In genomic region chr3:8644748-8645390, GRCh38 we compare ENCODE assay signal across 30 cellular contexts. TPM values are rescaled to one million over a fixed set of nuclear protein-coding genes. Genes with fewer than 3 reads are reported as not detected.
"Had no signal": no experiment of that assay in that cellular context is flagged by ENCODE, and none has a peak within 500 bp of the region (broad histone marks: within the 10 kb centered on the region; RNA-seq: fewer than 3 reads in every experiment).

Gene SSUH2, minus strand, starts transcription at chr3:8644798. Its CDS starts 40 bp downstream, at chr3:8644758.

- H3K9me3 ChIP-seq: breast epithelium, SJSA1 had no signal

- H3K27ac ChIP-seq: SJSA1 had no signal

- H3K4me1 ChIP-seq: breast epithelium, SJSA1 had no signal

- H3K4me3 Mint-ChIP-seq: activated B cell treated with CpG ODN at 0.5 μM for 24 hours; activated CD4-positive, alpha-beta T cell treated with anti-CD3 and anti-CD28 coated beads, Interleukin-2, amount 10 ng/mL, durations not matched to agents 24 days and 14 days; activated CD8-positive, alpha-beta memory T cell treated with anti-CD3 and anti-CD28 coated beads, Interleukin-2, amount 10 ng/mL, durations not matched to agents 7 days and 5 days; activated naive CD4-positive, alpha-beta T cell treated with anti-CD3 and anti-CD28 coated beads, Interleukin-2, amount 50 U/mL, for 24 hours; activated T-cell treated with anti-CD3 and anti-CD28 coated beads, Interleukin-2, amount 50 U/mL, for 24 hours; activated T-helper 1 cell treated with anti-CD3 and anti-CD28 coated beads, Interleukin-12 subunit alpha, Interleukin-12 subunit beta, Interleukin-2, Interleukin-4 antibody, amounts not matched to agents 30 ng/mL and 10 ng/mL and 1 ng/mL, durations not matched to agents 14 hours and 24 hours and 36 hours; T-helper 1 cell treated with Interleukin-12 subunit alpha and Interleukin-12 subunit beta and Interleukin-4 antibody, amounts not matched to agents 30 μg/mL and 1 μg/mL, for 36 hours had no signal

- H3K36me3 ChIP-seq: breast epithelium, SJSA1 had no signal

- DNase-seq: activated B cell treated with CpG ODN at 0.5 μM for 24 hours; activated CD4-positive, alpha-beta T cell treated with anti-CD3 and anti-CD28 coated beads for 1 hour; activated CD4-positive, alpha-beta T cell treated with anti-CD3 and anti-CD28 coated beads, Interleukin-2, amount 10 ng/mL, durations not matched to agents 24 days and 14 days; activated CD4-positive, alpha-beta T cell treated with anti-CD3 and anti-CD28 coated beads, Interleukin-2, amount 50 U/mL, for 48 hours; activated CD8-positive, alpha-beta memory T cell treated with anti-CD3 and anti-CD28 coated beads, Interleukin-2, amount 10 ng/mL, durations not matched to agents 7 days and 5 days; activated effector memory CD4-positive, alpha-beta T cell treated with Interleukin-2 at 50 U/mL for 16 hours; activated naive CD4-positive, alpha-beta T cell; activated T-cell treated with anti-CD3 and anti-CD28 coated beads, Interleukin-2, amount 50 U/mL, for 24 hours; aorta; caudate nucleus; Karpas-422; MM.1S; NCI-H1105; NCI-H1436; NCI-H1694 treated with DMSO at 0.1 percent for 48 hours; NCI-H2029 treated with DMSO at 0.1 percent for 48 hours; NCI-H345; NCI-H510A; NCI-H69; NK-92 treated with Interleukin-12 subunit alpha and Interleukin-12 subunit beta, amount 100 ng/mL, for 24 hours; OCI-M1; SHP77; T-helper 9 cell had no signal

- H3K4me3 ChIP-seq: breast epithelium, SJSA1 had no signal

- H3K27me3 ChIP-seq: breast epithelium, SJSA1 had no signal

- H3K9me3 Mint-ChIP-seq: activated B cell treated with CpG ODN at 0.5 μM for 24 hours; activated CD4-positive, alpha-beta T cell treated with anti-CD3 and anti-CD28 coated beads, Interleukin-2, amount 10 ng/mL, durations not matched to agents 24 days and 14 days; activated naive CD4-positive, alpha-beta T cell treated with anti-CD3 and anti-CD28 coated beads, Interleukin-2, amount 50 U/mL, for 24 hours; activated T-cell treated with anti-CD3 and anti-CD28 coated beads, Interleukin-2, amount 50 U/mL, for 24 hours; activated T-helper 1 cell treated with anti-CD3 and anti-CD28 coated beads, Interleukin-12 subunit alpha, Interleukin-12 subunit beta, Interleukin-2, Interleukin-4 antibody, amounts not matched to agents 30 ng/mL and 10 ng/mL and 1 ng/mL, durations not matched to agents 14 hours and 24 hours and 36 hours; T-helper 1 cell treated with Interleukin-12 subunit alpha and Interleukin-12 subunit beta and Interleukin-4 antibody, amounts not matched to agents 30 μg/mL and 1 μg/mL, for 36 hours had no signal

- H3K36me3 Mint-ChIP-seq: activated CD8-positive, alpha-beta memory T cell treated with anti-CD3 and anti-CD28 coated beads, Interleukin-2, amount 10 ng/mL, durations not matched to agents 7 days and 5 days; activated naive CD4-positive, alpha-beta T cell treated with anti-CD3 and anti-CD28 coated beads, Interleukin-2, amount 50 U/mL, for 24 hours had no signal

- H3K27ac Mint-ChIP-seq: activated B cell treated with CpG ODN at 0.5 μM for 24 hours; activated CD4-positive, alpha-beta T cell treated with anti-CD3 and anti-CD28 coated beads, Interleukin-2, amount 10 ng/mL, durations not matched to agents 24 days and 14 days; activated CD8-positive, alpha-beta memory T cell treated with anti-CD3 and anti-CD28 coated beads, Interleukin-2, amount 10 ng/mL, durations not matched to agents 7 days and 5 days; activated naive CD4-positive, alpha-beta T cell treated with anti-CD3 and anti-CD28 coated beads, Interleukin-2, amount 50 U/mL, for 24 hours; activated T-cell treated with anti-CD3 and anti-CD28 coated beads, Interleukin-2, amount 50 U/mL, for 24 hours; activated T-helper 1 cell treated with anti-CD3 and anti-CD28 coated beads, Interleukin-12 subunit alpha, Interleukin-12 subunit beta, Interleukin-2, Interleukin-4 antibody, amounts not matched to agents 30 ng/mL and 10 ng/mL and 1 ng/mL, durations not matched to agents 14 hours and 24 hours and 36 hours; T-helper 1 cell treated with Interleukin-12 subunit alpha and Interleukin-12 subunit beta and Interleukin-4 antibody, amounts not matched to agents 30 μg/mL and 1 μg/mL, for 36 hours had no signal

- H3K4me1 Mint-ChIP-seq: activated B cell treated with CpG ODN at 0.5 μM for 24 hours; activated CD4-positive, alpha-beta T cell treated with anti-CD3 and anti-CD28 coated beads, Interleukin-2, amount 10 ng/mL, durations not matched to agents 24 days and 14 days; activated CD8-positive, alpha-beta memory T cell treated with anti-CD3 and anti-CD28 coated beads, Interleukin-2, amount 10 ng/mL, durations not matched to agents 7 days and 5 days; activated naive CD4-positive, alpha-beta T cell treated with anti-CD3 and anti-CD28 coated beads, Interleukin-2, amount 50 U/mL, for 24 hours had no signal

- ATAC-seq: activated CD8-positive, alpha-beta memory T cell treated with anti-CD3 and anti-CD28 coated beads, Interleukin-2, amount 10 ng/mL, durations not matched to agents 7 days and 5 days; SK-N-SH treated with all-trans-retinoic acid at 6 μM for 48 hours had no signal

- FAIRE-seq: RCC 7860 had no signal

RNA-seq across cellular contexts. Expression of gene SSUH2, which starts in this region (rescaled TPM):
- total RNA-seq: activated B cell treated with CpG ODN at 0.5 μM for 24 hours; activated CD4-positive, alpha-beta T cell treated with anti-CD3 and anti-CD28 coated beads, Interleukin-2, amount 10 ng/mL, durations not matched to agents 24 days and 14 days; activated T-helper 1 cell treated with anti-CD3 and anti-CD28 coated beads, Interleukin-12 subunit alpha, Interleukin-12 subunit beta, Interleukin-2, Interleukin-4 antibody, amounts not matched to agents 30 ng/mL and 10 ng/mL and 1 ng/mL, durations not matched to agents 14 hours and 24 hours and 36 hours had no signal
